Comparison of ENCODE assay signal across 9 cellular contexts in the genomic region with DNA sequence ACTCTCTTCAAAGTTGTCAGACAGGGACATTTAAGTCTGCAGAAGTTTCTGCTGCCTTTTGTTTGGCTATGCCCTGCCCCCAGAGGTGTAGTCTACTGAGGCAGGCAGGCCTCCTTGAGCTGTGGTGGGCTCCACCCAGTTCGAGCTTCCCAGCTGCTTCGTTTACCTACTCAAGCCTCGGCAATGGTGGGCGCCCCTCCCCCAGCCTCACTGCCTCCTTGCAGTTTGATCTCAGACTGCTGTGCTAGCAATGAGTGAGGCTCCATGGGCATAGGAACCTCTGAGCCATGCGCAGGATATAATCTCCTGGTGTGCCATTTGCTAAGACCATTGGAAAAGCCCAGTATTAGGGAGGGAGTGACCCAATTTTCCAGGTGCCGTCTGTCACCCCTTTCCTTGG. TPM values are rescaled to one million over a fixed set of nuclear protein-coding genes. Genes with fewer than 3 reads are reported as not detected.
"Had no signal": no experiment of that assay in that cellular context is flagged by ENCODE, and none has a peak within 500 bp of the region (broad histone marks: within the 10 kb centered on the region; RNA-seq: fewer than 3 reads in every experiment).

No MANE protein-coding gene starts in this region.

RNA-seq across cellular contexts. Expression of a gene that starts 19.1 kb away (rescaled TPM):
- total RNA-seq: OCI-LY7, PC-3, PC-9, RPMI7951, SJCRH30, SJSA1, SK-MEL-5 had no signal
- polyA plus RNA-seq: SK-N-SH had no signal

RNA-seq across cellular contexts. Expression of a gene that starts 24.7 kb away (rescaled TPM):
- total RNA-seq: OCI-LY7, PC-3, PC-9, Right ventricle myocardium superior, RPMI7951, SJCRH30, SJSA1, SK-MEL-5 had no signal
- polyA plus RNA-seq: SK-N-SH had no signal
